11 cellular contexts compared by ENCODE assay signal in genomic region chr1:43532716-43533115, GRCh38. TPM values are rescaled to one million over a fixed set of nuclear protein-coding genes. Genes with fewer than 3 reads are reported as not detected.
DNase-seq lines count a peak whose midpoint lies in the region; ATAC-seq and TF ChIP-seq lines count a peak whose summit lies in the region.
"Had no signal": no experiment of that assay in that cellular context is flagged by ENCODE, and none has a peak within 500 bp of the region (broad histone marks: within the 10 kb centered on the region; RNA-seq: fewer than 3 reads in every experiment).

No MANE protein-coding gene starts in this region.

- peak overlapping the region; percentile 87 for H3K4me2 ChIP-seq in trophoblast cell (ENCODE audit: low read length)

- H2BK12ac ChIP-seq in trophoblast cell (ENCODE audit: low read length): peak overlapping the region; percentile 62

- H3K4me3 Mint-ChIP-seq in CD4-positive, alpha-beta memory T cell: peak overlapping the region; percentile 47 to 92 (median 78)
- peak overlapping the region; percentile 99 for H3K4me3 Mint-ChIP-seq in T-helper 17 cell

- H3K4me3 ChIP-seq in CD4-positive, alpha-beta memory T cell (ENCODE audit: low read length in 2 of 2): no peak overlapping the region
- peak overlapping the region; percentile 66 to 94 (median 75) for H3K4me3 ChIP-seq in esophagus squamous epithelium
- H3K4me3 ChIP-seq in trophoblast cell (ENCODE audit: low read depth, low read length): no peak overlapping the region

- H4K91ac ChIP-seq in trophoblast cell (ENCODE audit: low read depth, low read length): no peak overlapping the region

- H3K4me1 ChIP-seq in CD4-positive, alpha-beta memory T cell (ENCODE audit: insufficient read depth, low read length): peaks cover 21% of the 10 kb centered on the region
- peaks cover 14 to 81% (median 52%) of the 10 kb centered on the region in 3 donors for H3K4me1 ChIP-seq in esophagus squamous epithelium
- H3K4me1 ChIP-seq in trophoblast cell (ENCODE audit: control insufficient read depth in 1 of 2, insufficient read depth in 2 of 2, low read length in 2 of 2): peaks cover 47 to 52% of the 10 kb centered on the region in 2 experiments

- H3K23ac ChIP-seq in trophoblast cell (ENCODE audit: low read length): no peak overlapping the region

- H3K14ac ChIP-seq in trophoblast cell (ENCODE audit: low read length): peak overlapping the region; percentile 41

- TF ChIP-seq POLR2A in esophagus squamous epithelium (IDR thresholded peaks at IDR 0.05): no peak

- H2AK5ac ChIP-seq in trophoblast cell (ENCODE audit: low read length): peak overlapping the region; percentile 76

- no peak overlapping the region for H4K12ac ChIP-seq in trophoblast cell (ENCODE audit: low read depth, low read length)

- H3K27ac Mint-ChIP-seq in CD4-positive, alpha-beta memory T cell: peak overlapping the region in 1 of 7 donors; percentile 10
- peak overlapping the region; percentile 75 for H3K27ac Mint-ChIP-seq in T-helper 17 cell

- POLR2A ChIA-PET in CD4-positive, alpha-beta memory T cell (lab: Charles Lee; ENCODE audit: partially characterized antibody): no interaction called here

- DNase-seq in CD4-positive, alpha-beta memory T cell: no peak
- DNase-seq in T-helper 17 cell (no peak), esophagus squamous epithelium (lab: John Stamatoyannopoulos, UW) (no peak), trophoblast cell (peak; percentile 62 to 66), mesenteric fat pad (ENCODE audit: low spot score) (no peak), SHP77 treated with DMSO at 0.1 percent for 48 hours (lab: John Stamatoyannopoulos, UW) (no peak), NCI-H345 (lab: John Stamatoyannopoulos, UW) (no peak)
- DNase-seq: activated effector memory CD4-positive, alpha-beta T cell treated with anti-CD3 and anti-CD28 coated beads, Interleukin-2, amount 50 U/mL, for 16 hours; gastrocnemius medialis; NCI-H1092 treated with DMSO at 0.1 percent for 48 hours had no signal

- H3K9ac ChIP-seq in trophoblast cell (ENCODE audit: low read length): no peak overlapping the region

- H3K9me3 ChIP-seq in CD4-positive, alpha-beta memory T cell (ENCODE audit: control insufficient read depth in 1 of 2, low read length in 2 of 2): no peaks in the 10 kb centered on the region
- H3K9me3 ChIP-seq in T-helper 17 cell (ENCODE audit: control insufficient read depth, low read length, poor library complexity, severe bottlenecking) (no peaks in the 10 kb centered on the region), esophagus squamous epithelium (no peaks in the 10 kb centered on the region), trophoblast cell (ENCODE audit: insufficient read depth, low read depth, low read length) (no peaks in the 10 kb centered on the region)
- H3K9me3 ChIP-seq: gastrocnemius medialis had no signal

- H3K4ac ChIP-seq in trophoblast cell (ENCODE audit: low read depth, low read length): peak overlapping the region; percentile 100

- no peak for TF ChIP-seq CTCF in esophagus squamous epithelium (IDR thresholded peaks at IDR 0.05)

- H3K4me1 Mint-ChIP-seq in CD4-positive, alpha-beta memory T cell: peaks cover 15 to 31% (median 19%) of the 10 kb centered on the region in 4 donors
- H3K4me1 Mint-ChIP-seq in T-helper 17 cell: peaks cover 33% of the 10 kb centered on the region

- 24 to 43% methylated on average over 5 of the region's 5 CpGs for WGBS in esophagus squamous epithelium, 2 donors
- WGBS in trophoblast cell (ENCODE audit: extremely low coverage, insufficient coverage, insufficient read length): no CpG with 5 or more reads among the region's 5 CpGs

- ATAC-seq in T-helper 17 cell: no peak
- ATAC-seq in HG02938 (IDR thresholded peaks at IDR 0.05; ENCODE audit: unreplicated experiment): no peak
- ATAC-seq: gastrocnemius medialis had no signal

- peak overlapping the region; percentile 54 for H3K18ac ChIP-seq in trophoblast cell (ENCODE audit: low read length)

- H3K79me1 ChIP-seq in trophoblast cell (ENCODE audit: low read length): peaks cover 46% of the 10 kb centered on the region

- H3K79me2 ChIP-seq in trophoblast cell (ENCODE audit: control insufficient read depth, insufficient read depth, low read length, poor library complexity): peaks cover 45% of the 10 kb centered on the region

- peaks cover 2 to 3% of the 10 kb centered on the region in 2 donors for H3K36me3 Mint-ChIP-seq in CD4-positive, alpha-beta memory T cell
- H3K36me3 Mint-ChIP-seq in T-helper 17 cell (ENCODE audit: low read depth): peaks cover 12% of the 10 kb centered on the region

- H2AFZ ChIP-seq in trophoblast cell (ENCODE audit: insufficient read depth, low read length, poor library complexity): no peak overlapping the region

- peaks cover 0 to 3% (median 0%) of the 10 kb centered on the region in 8 donors for H3K9me3 Mint-ChIP-seq in CD4-positive, alpha-beta memory T cell

- H2BK5ac ChIP-seq in trophoblast cell (ENCODE audit: low read depth, low read length, poor library complexity): peak overlapping the region; percentile 47

- no peaks in the 10 kb centered on the region for H3K36me3 ChIP-seq in CD4-positive, alpha-beta memory T cell (ENCODE audit: insufficient read depth, low read length)
- H3K36me3 ChIP-seq in esophagus squamous epithelium: no peaks in the 10 kb centered on the region
- H3K36me3 ChIP-seq in trophoblast cell (ENCODE audit: control insufficient read depth in 1 of 2, insufficient read depth in 2 of 2, low read length in 2 of 2): peaks cover 0 to 1% of the 10 kb centered on the region in 2 experiments
- H3K36me3 ChIP-seq: gastrocnemius medialis had no signal

- no peak overlapping the region for H3K27ac ChIP-seq in CD4-positive, alpha-beta memory T cell (ENCODE audit: low read depth, low read length)
- H3K27ac ChIP-seq in esophagus squamous epithelium (peak overlapping the region; percentile 71 to 96 (median 90)), trophoblast cell (ENCODE audit: low read depth, low read length) (peak overlapping the region; percentile 99)
- H3K27ac ChIP-seq: gastrocnemius medialis had no signal

- peaks cover 32 to 42% of the 10 kb centered on the region in 2 donors for H3K27me3 Mint-ChIP-seq in CD4-positive, alpha-beta memory T cell
- peaks cover 67% of the 10 kb centered on the region for H3K27me3 Mint-ChIP-seq in T-helper 17 cell

- intact Hi-C loops in CD4-positive, alpha-beta memory T cell (cut with micrococcal nuclease): no loop called here
- intact Hi-C loops in esophagus squamous epithelium (cut with DNase I): no loop called here

- H2BK120ac ChIP-seq in trophoblast cell (ENCODE audit: insufficient read depth, low read length, poor library complexity): peak overlapping the region; percentile 44

- CTCF ChIA-PET in CD4-positive, alpha-beta memory T cell (lab: Charles Lee; ENCODE audit: partially characterized antibody): interaction anchor here (1.3 to 1.5 kb wide), 2 partner anchors 18 to 402 kb away, joined by 3 to 6 read pairs; no protein-coding TSS in a partner anchor

- H3K27me3 ChIP-seq in CD4-positive, alpha-beta memory T cell (ENCODE audit: insufficient read depth, low read length): peaks cover 13% of the 10 kb centered on the region
- H3K27me3 ChIP-seq in esophagus squamous epithelium (peaks cover 0 to 17% (median 0%) of the 10 kb centered on the region in 4 donors), trophoblast cell (ENCODE audit: insufficient read depth, low read length) (no peaks in the 10 kb centered on the region)
- H3K27me3 ChIP-seq: gastrocnemius medialis had no signal

- H4K8ac ChIP-seq in trophoblast cell (ENCODE audit: low read depth, low read length): peak overlapping the region; percentile 30

RNA-seq across cellular contexts. Expression of gene PTPRF, which starts 2.0 kb away (rescaled TPM):
- total RNA-seq in CD4-positive, alpha-beta memory T cell: not detected
- polyA plus RNA-seq in CD4-positive, alpha-beta memory T cell: not detected
- total RNA-seq in T-helper 17 cell: 1 to 10 TPM in 1 of 2 donors, under 1 TPM in 1; 0.52 to 5.9 TPM
- total RNA-seq in esophagus squamous epithelium: 100 to 1,000 TPM; 104 to 243 (median 112) TPM
- 205 TPM in 2 replicates for polyA plus RNA-seq in trophoblast cell (2013)
- total RNA-seq in mesenteric fat pad: 270 TPM

Comparison
In these comparisons a context has a peak if more than half of its experiments do, and no peak if none do; other contexts are left out.
1. DNase-seq: peak in trophoblast cell (2 of 2); none in CD4-positive, alpha-beta memory T cell (0 of 5), T-helper 17 cell (0 of 3), esophagus squamous epithelium (single experiment), mesenteric fat pad (single experiment), SHP77 treated with DMSO at 0.1 percent for 48 hours (single experiment) and NCI-H345 (single experiment).
2. H3K4me3 ChIP-seq: peak in esophagus squamous epithelium (4 of 4); none in CD4-positive, alpha-beta memory T cell (0 of 2) and trophoblast cell (single experiment).
3. RNA of gene PTPRF, which starts 2.0 kb away (total RNA-seq): 270 TPM in mesenteric fat pad (single experiment) and 104 to 243 TPM in esophagus squamous epithelium; 0.52 to 5.9 TPM in T-helper 17 cell and not detected in CD4-positive, alpha-beta memory T cell; every median in the first group is over 10 times any median in the second.